8 cellular contexts compared by ENCODE assay signal in genomic region chr9:126804696-126805545, GRCh38. TPM values are rescaled to one million over a fixed set of nuclear protein-coding genes. Genes with fewer than 3 reads are reported as not detected.
DNase-seq lines count a peak whose midpoint lies in the region; ATAC-seq and FAIRE-seq lines count a peak whose summit lies in the region.

Gene ZBTB43 (plus strand): TSS chr9:126805040. CDS start chr9:126832510, 27,470 bp downstream.

- H3K79me2 ChIP-seq in Karpas-422 (ENCODE audit: low read length), result peaks cover 51% of the 10 kb centered on the region

- H3K4me3 ChIP-seq in Karpas-422 (ENCODE audit: low read length) (peak within 1 kb of the TSS; percentile 79), muscle layer of colon (ENCODE audit: low read depth in 1 of 2, low read length in 2 of 2) (peak within 1 kb of the TSS; percentile 81 to 97)

- H3K27ac ChIP-seq in Karpas-422 (ENCODE audit: low read length) (peak within 1 kb of the TSS; percentile 29; the same call in 1 of the 2 replicates), muscle layer of colon (ENCODE audit: low read depth, low read length) (peak within 1 kb of the TSS; percentile 64)

- ATAC-seq in GM21737 (IDR thresholded peaks at IDR 0.05; ENCODE audit: unreplicated experiment) (peak; percentile 73), esophagus mucosa (peak; percentile 92)

- peak; percentile 84 for DNase-seq in DMS53 treated with DMSO at 0.1 percent for 48 hours (lab: John Stamatoyannopoulos, UW; ENCODE audit: unreplicated experiment)
- peak; percentile 99 for DNase-seq in Karpas-422
- DNase-seq in RCC 7860 (ENCODE audit: low spot score), result peak; percentile 87
- peak; percentile 99 for DNase-seq in activated T-cell treated with anti-CD3 and anti-CD28 coated beads, Interleukin-2, amount 50 U/mL, for 48 hours
- DNase-seq in stimulated activated CD8-positive, alpha-beta memory T cell treated with anti-CD3 and anti-CD28 coated beads, Interleukin-7, amount 100 ng/mL, for 1 hour (ENCODE audit: low read depth in 2 of 2), result peak; percentile 96 to 98

- peaks cover 41% of the 10 kb centered on the region for H3K4me1 ChIP-seq in Karpas-422 (ENCODE audit: low read length)
- peaks cover 20% of the 10 kb centered on the region for H3K4me1 ChIP-seq in muscle layer of colon (ENCODE audit: insufficient read depth, low read length)

- H3K4me2 ChIP-seq in Karpas-422 (ENCODE audit: low read depth, low read length, poor library complexity, severe bottlenecking), result peak within 1 kb of the TSS; percentile 96

- peaks cover 10% of the 10 kb centered on the region; the same call in 1 of the 2 replicates for H3K36me3 ChIP-seq in Karpas-422 (ENCODE audit: insufficient read depth, low read length)
- H3K36me3 ChIP-seq in muscle layer of colon (ENCODE audit: insufficient read depth, low read length), result peaks cover 11% of the 10 kb centered on the region

- no peaks in the 10 kb centered on the region for H3K27me3 ChIP-seq in Karpas-422 (ENCODE audit: low read length)
- no peaks in the 10 kb centered on the region for H3K27me3 ChIP-seq in muscle layer of colon (ENCODE audit: control insufficient read depth in 1 of 2, insufficient read depth in 2 of 2, low read length in 2 of 2)

- FAIRE-seq in RCC 7860 (lab: Jason Lieb, UNC), result peak; percentile 62

- H4K20me1 ChIP-seq in Karpas-422 (ENCODE audit: insufficient read depth, low read depth, low read length), result peaks cover 8% of the 10 kb centered on the region

- H3K9me3 ChIP-seq in Karpas-422 (ENCODE audit: low read length), result no peaks in the 10 kb centered on the region
- H3K9me3 ChIP-seq in muscle layer of colon (ENCODE audit: low read length), result no peaks in the 10 kb centered on the region

- H3K9ac ChIP-seq in Karpas-422 (ENCODE audit: low read length), result peak within 1 kb of the TSS; percentile 79
- H3K9ac ChIP-seq in muscle layer of colon (ENCODE audit: low read length), result peak within 1 kb of the TSS; percentile 98

- peak within 1 kb of the TSS; percentile 86 for H2AFZ ChIP-seq in Karpas-422 (ENCODE audit: low read length)

- H3K9me2 ChIP-seq in Karpas-422 (replicated peaks; ENCODE audit: insufficient read depth, low read length), result no peaks in the 10 kb centered on the region

RNA-seq across cellular contexts. Expression of gene ZBTB43, which starts in this region (rescaled TPM):
- 6.4 and 6.5 TPM in 2 replicates for total RNA-seq in Karpas-422 (2014; rRNA removed; shearing (Covaris generic); ENCODE audit: low replicate concordance)
- total RNA-seq in esophagus mucosa, result 12.8 TPM

Comparison
In these comparisons a context has a peak if more than half of its experiments do, and no peak if none do; other contexts are left out.
1. Peak in every context shown above with its lines: DNase-seq, ATAC-seq, H3K4me3 ChIP-seq and H3K27ac ChIP-seq.